In the genomic region with DNA sequence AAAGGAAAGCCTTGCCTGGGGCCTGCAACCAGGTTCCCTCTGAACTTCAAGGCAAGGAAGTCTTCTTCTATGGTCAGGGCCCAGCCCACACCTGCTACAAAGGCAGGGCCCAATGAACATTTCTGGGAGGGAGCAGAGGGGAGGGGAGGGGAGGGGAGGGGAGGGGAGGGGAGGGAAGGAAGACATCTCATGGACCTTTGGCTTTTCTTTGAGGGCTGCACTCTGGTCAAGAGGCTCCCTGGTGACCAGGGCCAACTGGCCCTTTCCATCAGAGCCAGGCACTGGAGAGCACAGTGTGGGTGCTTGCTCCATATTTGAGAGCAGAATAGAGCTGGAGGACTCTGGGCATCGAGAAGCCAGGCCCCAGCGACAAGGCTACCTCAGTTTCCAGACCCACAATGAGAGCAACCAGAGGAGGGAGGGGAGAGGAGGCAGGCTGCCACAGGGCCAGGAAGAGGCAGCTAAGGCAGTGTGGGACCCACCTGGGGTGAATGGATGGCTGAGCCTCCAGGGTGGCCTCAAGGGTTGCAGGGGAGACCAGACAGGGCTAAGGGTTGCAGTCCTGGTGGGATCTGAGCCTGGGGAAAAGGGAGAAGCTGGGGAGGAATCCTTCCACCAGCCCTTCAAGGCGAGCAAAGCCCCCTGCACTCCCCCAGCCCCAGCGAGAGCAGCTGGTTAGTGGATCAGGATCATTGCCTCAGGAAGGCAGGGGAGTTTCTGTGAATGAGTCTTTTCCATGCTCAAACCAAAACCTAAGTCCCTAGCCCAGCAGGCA, we compare ENCODE assay signal across 1 cellular context.
TF ChIP-seq lines count a peak whose summit lies in the region.

No MANE protein-coding gene starts in this region.

TF ChIP-seq in GM23338, 12 proteins besides CTCF, POLR2A, EP300 and RAD21 (continued from another document):
- TF ChIP-seq EZH2phosphoT487 (IDR thresholded peaks at IDR 0.05; ENCODE audit: unreplicated experiment) (no peak), ZNF462 (CRISPR knock-in tag; IDR thresholded peaks at IDR 0.05) (no peak), REST (IDR thresholded peaks at IDR 0.05; ENCODE audit: unreplicated experiment) (no peak), CREB1 (CRISPR knock-in tag; IDR thresholded peaks at IDR 0.05; ENCODE audit: low read depth) (no peak), ZNF114 (CRISPR knock-in tag; IDR thresholded peaks at IDR 0.05) (no peak), EZH2 (IDR thresholded peaks at IDR 0.05; ENCODE audit: low read depth, unreplicated experiment) (no peak), ZNF331 (CRISPR knock-in tag; IDR thresholded peaks at IDR 0.05; ENCODE audit: low read depth) (no peak), JUNB (IDR thresholded peaks at IDR 0.05; ENCODE audit: unreplicated experiment) (no peak)
